ENCODE assay signal across 1 cellular context in the genomic region with DNA sequence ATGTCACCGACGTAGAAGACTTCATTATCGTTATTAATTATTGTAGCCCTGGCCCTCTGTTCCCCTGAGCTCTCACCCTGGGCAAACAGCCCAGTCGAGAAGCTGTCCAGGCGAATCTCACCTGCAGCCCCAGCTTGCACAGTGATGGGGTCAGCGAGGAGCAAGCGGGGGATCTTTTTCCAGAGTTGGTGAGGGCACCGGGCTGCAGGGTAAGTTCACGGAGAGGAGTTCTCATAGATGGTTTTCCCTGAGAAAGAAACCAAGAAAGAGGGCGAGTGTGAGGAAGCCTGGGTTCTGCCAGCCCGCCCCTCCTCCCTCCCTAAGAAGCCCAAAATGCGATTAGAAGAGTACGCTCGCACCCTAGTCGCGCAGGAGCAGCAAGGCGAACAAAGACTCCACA.
TF ChIP-seq lines count a peak whose summit lies in the region.

No MANE protein-coding gene starts in this region.

TF ChIP-seq in IMR-90, 13 proteins besides CTCF, POLR2A, EP300 and RAD21:
- TF ChIP-seq, protein P1, sequence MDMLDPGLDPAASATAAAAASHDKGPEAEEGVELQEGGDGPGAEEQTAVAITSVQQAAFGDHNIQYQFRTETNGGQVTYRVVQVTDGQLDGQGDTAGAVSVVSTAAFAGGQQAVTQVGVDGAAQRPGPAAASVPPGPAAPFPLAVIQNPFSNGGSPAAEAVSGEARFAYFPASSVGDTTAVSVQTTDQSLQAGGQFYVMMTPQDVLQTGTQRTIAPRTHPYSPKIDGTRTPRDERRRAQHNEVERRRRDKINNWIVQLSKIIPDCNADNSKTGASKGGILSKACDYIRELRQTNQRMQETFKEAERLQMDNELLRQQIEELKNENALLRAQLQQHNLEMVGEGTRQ (IDR thresholded peaks at IDR 0.05; ENCODE audit: low read depth, low read length): no peak
- TF ChIP-seq CEBPB (IDR thresholded peaks at IDR 0.05; ENCODE audit: low read depth, low read length) (no peak), RFX5 (IDR thresholded peaks at IDR 0.05; ENCODE audit: low read depth, low read length) (no peak), CHD1 (IDR thresholded peaks at IDR 0.05; ENCODE audit: low read depth, low read length) (no peak), NFE2L2 (IDR thresholded peaks at IDR 0.05; ENCODE audit: low read depth, low read length) (no peak), MXI1 (IDR thresholded peaks at IDR 0.05; ENCODE audit: borderline replicate concordance, low read depth, low read length) (no peak)
